In the genomic region with DNA sequence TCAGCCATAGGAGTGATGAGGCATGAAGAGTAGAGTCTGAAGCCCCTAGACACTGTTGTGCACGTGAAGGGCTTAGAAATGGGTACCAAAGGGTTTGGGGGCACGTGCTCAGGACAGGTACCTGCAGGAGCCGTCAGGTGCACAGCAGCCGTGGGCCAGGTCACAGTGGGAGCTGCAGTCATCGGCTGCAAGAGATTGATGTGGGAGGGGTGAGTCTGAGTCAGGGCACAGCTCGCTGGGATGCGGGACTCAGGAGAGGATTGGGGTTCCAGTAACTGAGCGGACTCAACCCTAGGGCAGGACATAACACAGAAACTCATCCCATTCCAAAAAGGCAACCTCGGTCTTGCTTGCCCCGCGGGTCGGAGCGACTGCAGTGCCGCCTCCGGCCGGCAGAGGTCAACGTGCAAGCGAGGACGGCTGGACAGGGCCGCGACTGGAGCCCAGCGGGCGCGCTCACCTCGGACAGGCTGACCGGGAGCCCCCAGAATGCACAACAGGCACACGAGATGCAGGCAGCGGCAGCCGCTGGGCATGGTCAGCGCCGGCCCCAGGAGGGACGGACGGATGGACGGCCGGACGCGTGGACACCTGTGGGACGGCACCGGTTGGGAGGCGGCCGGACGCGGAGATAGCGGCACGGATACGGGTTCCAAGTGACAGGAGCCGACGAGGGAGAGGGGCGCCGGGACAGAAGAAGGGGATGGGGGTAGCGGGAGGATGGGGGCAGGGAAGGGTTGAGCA, we compare ENCODE assay signal across 8 cellular contexts. TPM values are rescaled to one million over a fixed set of nuclear protein-coding genes. Genes with fewer than 3 reads are reported as not detected.
DNase-seq lines count a peak whose midpoint lies in the region; ATAC-seq and TF ChIP-seq lines count a peak whose summit lies in the region.

No MANE protein-coding gene starts in this region.

- ATAC-seq in PC-3: peak; percentile 74
- ATAC-seq in esophagus mucosa: peak; percentile 68
- no peak for ATAC-seq in HG03469 (IDR thresholded peaks at IDR 0.05; ENCODE audit: unreplicated experiment)

- H3K27ac ChIP-seq in HL-60 (replicated peaks) (no peak overlapping the region), PC-3 (ENCODE audit: low read length) (no peak overlapping the region), mucosa of rectum (ENCODE audit: low read depth in 2 of 2, low read length in 2 of 2) (no peak overlapping the region)

- no peaks in the 10 kb centered on the region for H3K79me2 ChIP-seq in PC-3 (ENCODE audit: low read length)

- no peaks in the 10 kb centered on the region for H3K9me3 ChIP-seq in PC-3 (ENCODE audit: low read length)
- H3K9me3 ChIP-seq in mucosa of rectum (ENCODE audit: control insufficient read depth in 2 of 2, low read length in 2 of 2): no peaks in the 10 kb centered on the region

- H3K4me3 ChIP-seq in HL-60 (replicated peaks; ENCODE audit: insufficient read depth, low read length): peak overlapping the region; percentile 55
- peak overlapping the region; percentile 71 for H3K4me3 ChIP-seq in PC-3 (ENCODE audit: low read length)
- peak overlapping the region; percentile 59 to 65 for H3K4me3 ChIP-seq in mucosa of rectum (ENCODE audit: low read length in 2 of 2)

- intact Hi-C loops in PC-3 (cut with micrococcal nuclease): loop anchor here (1.0 kb wide), 1 partner anchor 52 kb away; no protein-coding TSS in a partner anchor

- H3K9me2 ChIP-seq in PC-3 (replicated peaks; ENCODE audit: low read length): no peaks in the 10 kb centered on the region

- CTCF ChIA-PET in PC-3 (lab: Charles Lee): no interaction called here

- H3K9ac ChIP-seq in PC-3 (ENCODE audit: low read length) (no peak overlapping the region), mucosa of rectum (ENCODE audit: low read depth in 1 of 2, low read length in 2 of 2) (peak overlapping the region in 1 of 2 donors; percentile 48)

- TF ChIP-seq CTCF in HL-60 (IDR thresholded peaks at IDR 0.05; ENCODE audit: insufficient read depth, low read length): peak; percentile 96
- TF ChIP-seq CTCF in PC-3 (conservative IDR thresholded peaks at IDR 0.05; ENCODE audit: low read depth, low read length): peak; percentile 88

- H3K36me3 ChIP-seq in PC-3 (ENCODE audit: low read depth, low read length) (no peaks in the 10 kb centered on the region), mucosa of rectum (ENCODE audit: control insufficient read depth in 2 of 2, insufficient read depth in 2 of 2, low read length in 2 of 2) (peaks cover 21 to 25% of the 10 kb centered on the region in 2 donors)

- POLR2A ChIA-PET in PC-3 (lab: Charles Lee; ENCODE audit: unreplicated experiment): no interaction called here

- H4K20me1 ChIP-seq in PC-3 (ENCODE audit: low read length): no peaks in the 10 kb centered on the region; the same call in 1 of the 2 replicates

- H3K4me2 ChIP-seq in PC-3 (ENCODE audit: low read length): peak overlapping the region; percentile 89

- no peaks in the 10 kb centered on the region for H3F3A ChIP-seq in PC-3 (ENCODE audit: low read length, unreplicated experiment)

- H3K27me3 ChIP-seq in HL-60 (ENCODE audit: insufficient read depth, poor library complexity, severe bottlenecking) (peaks cover 13% of the 10 kb centered on the region), PC-3 (ENCODE audit: low read length) (no peaks in the 10 kb centered on the region), mucosa of rectum (ENCODE audit: control insufficient read depth in 2 of 2, insufficient read depth in 2 of 2, low read length in 2 of 2) (peaks cover 3 to 10% of the 10 kb centered on the region in 2 donors)

- BruUV-seq in PC-3 (replicated peaks; lab: Mats Ljungman, UMichigan): no TSS peak

- DNase-seq in EL: peak; percentile 87
- peak; percentile 35 to 64 for DNase-seq in HL-60 (ENCODE audit: low read depth in 1 of 2, low spot score in 1 of 2)
- peak; percentile 81 for DNase-seq in PC-3
- DNase-seq in activated T-cell treated with anti-CD3 and anti-CD28 coated beads, Interleukin-2, amount 50 U/mL, for 48 hours: peak; percentile 84
- peak; percentile 26 to 43 for DNase-seq in stimulated activated CD8-positive, alpha-beta memory T cell treated with anti-CD3 and anti-CD28 coated beads, Interleukin-4, amount 100 ng/mL, for 1 hour (ENCODE audit: low read depth in 2 of 2, low spot score in 1 of 2)

- H2AFZ ChIP-seq in PC-3 (ENCODE audit: low read length): peak overlapping the region; percentile 71

- H3K4me1 ChIP-seq in PC-3 (ENCODE audit: insufficient read depth, low read length): peaks cover 5% of the 10 kb centered on the region; the same call in 1 of the 2 replicates
- peaks cover 0 to 4% of the 10 kb centered on the region in 2 donors for H3K4me1 ChIP-seq in mucosa of rectum (ENCODE audit: control insufficient read depth in 2 of 2, insufficient read depth in 2 of 2, low read length in 2 of 2)

RNA-seq across cellular contexts. Expression of a gene that starts 0.9 kb away (rescaled TPM):
- total RNA-seq in PC-3 (2014; rRNA removed) (1.4 and 4.4 TPM in 2 replicates), esophagus mucosa (8.9 TPM)

RNA-seq across cellular contexts. Expression of a gene that starts 22.9 kb away (rescaled TPM):
- total RNA-seq in PC-3 (2014; rRNA removed) (28.5 and 40.0 TPM in 2 replicates), esophagus mucosa (8.9 TPM)

RNA-seq across cellular contexts. Expression of a gene that starts 27.1 kb away (rescaled TPM):
- total RNA-seq in PC-3 (2014; rRNA removed): 23.1 and 40.5 TPM in 2 replicates
- total RNA-seq in esophagus mucosa: 18.3 TPM

RNA-seq across cellular contexts. Expression of a gene that starts 55.7 kb away (rescaled TPM):
- 0.22 and 0.75 TPM in 2 replicates for total RNA-seq in PC-3 (2014; rRNA removed)
- total RNA-seq in esophagus mucosa: 0.20 TPM

Comparison
In these comparisons a context has a peak if more than half of its experiments do, and no peak if none do; other contexts are left out.
1. DNase-seq: peak in every context shown above with its lines; median percentile 87 in EL; 84 in activated T-cell treated with anti-CD3 and anti-CD28 coated beads, Interleukin-2, amount 50 U/mL, for 48 hours; 81 in PC-3; 50 in HL-60; 34 in stimulated activated CD8-positive, alpha-beta memory T cell treated with anti-CD3 and anti-CD28 coated beads, Interleukin-4, amount 100 ng/mL, for 1 hour.